Comparison of ENCODE assay signal across 23 cellular contexts in genomic region chr2:112026509-112026908, GRCh38. TPM values are rescaled to one million over a fixed set of nuclear protein-coding genes. Genes with fewer than 3 reads are reported as not detected.
DNase-seq lines count a peak whose midpoint lies in the region; ATAC-seq and TF ChIP-seq lines count a peak whose summit lies in the region.
"Had no signal": no experiment of that assay in that cellular context is flagged by ENCODE, and none has a peak within 500 bp of the region (broad histone marks: within the 10 kb centered on the region; RNA-seq: fewer than 3 reads in every experiment).

No MANE protein-coding gene starts in this region.

- no peak overlapping the region for H3K4me3 Mint-ChIP-seq in activated T-cell treated with anti-CD3 and anti-CD28 coated beads, Interleukin-2, amount 50 U/mL, for 24 hours
- H3K4me3 Mint-ChIP-seq: activated CD8-positive, alpha-beta T cell treated with anti-CD3 and anti-CD28 coated beads, Interleukin-2, amount 10 ng/mL, durations not matched to agents 7 days and 5 days had no signal

- H3K27me3 ChIP-seq in BE2C, result no peaks in the 10 kb centered on the region
- H3K27me3 ChIP-seq: MG63 had no signal

- H3K4me1 Mint-ChIP-seq in activated T-cell treated with anti-CD3 and anti-CD28 coated beads, Interleukin-2, amount 50 U/mL, for 24 hours (ENCODE audit: low read depth), result no peaks in the 10 kb centered on the region
- H3K4me1 Mint-ChIP-seq: CD8-positive, alpha-beta memory T cell had no signal

- H3K4me3 ChIP-seq in BE2C (ENCODE audit: low read depth, low read length), result no peak overlapping the region
- H3K4me3 ChIP-seq: lung, MG63, prostate gland, skin epidermis had no signal

- no peaks in the 10 kb centered on the region for H3K27me3 Mint-ChIP-seq in activated T-cell treated with anti-CD3 and anti-CD28 coated beads, Interleukin-2, amount 50 U/mL, for 24 hours

- H3K9me3 Mint-ChIP-seq in activated T-cell treated with anti-CD3 and anti-CD28 coated beads, Interleukin-2, amount 50 U/mL, for 24 hours, result no peaks in the 10 kb centered on the region
- H3K9me3 Mint-ChIP-seq: CD8-positive, alpha-beta memory T cell had no signal

- H3K36me3 ChIP-seq in BE2C, result no peaks in the 10 kb centered on the region
- H3K36me3 ChIP-seq: MG63, prostate gland had no signal

- peak; percentile 46 for DNase-seq in BE2C
- DNase-seq in HUDEP-2 (lab: John Stamatoyannopoulos, UW; ENCODE audit: unreplicated experiment in 76 of 76), result peak in 48 of 76 experiments; percentile 8 to 71 (median 40)
- DNase-seq in dermis microvascular lymphatic vessel endothelial cell (ENCODE audit: low read depth in 2 of 2), result peak; percentile 87 to 96
- no peak for DNase-seq in NCI-H2107 (lab: John Stamatoyannopoulos, UW)
- no peak for DNase-seq in SIG-M5 (lab: John Stamatoyannopoulos, UW)
- no peak for DNase-seq in activated T-cell treated with anti-CD3 and anti-CD28 coated beads, Interleukin-2, amount 50 U/mL, for 24 hours
- DNase-seq: activated CD8-positive, alpha-beta T cell treated with anti-CD3 and anti-CD28 coated beads, Interleukin-2, amount 10 ng/mL, durations not matched to agents 7 days and 5 days; activated naive CD4-positive, alpha-beta T cell treated with Interleukin-2 at 50 U/mL for 16 hours; activated T-cell treated with anti-CD3 and anti-CD28 coated beads, Interleukin-2, amount 50 U/mL, for 1 hour; CD8-positive, alpha-beta memory T cell; central memory CD4-positive, alpha-beta T cell; IMR-90; MG63; NCI-H1436 treated with DMSO at 0.1 percent for 48 hours; NCI-H446 treated with DMSO at 0.1 percent for 48 hours; PC-3; stimulated activated naive CD4-positive, alpha-beta T cell had no signal

- no peak for ATAC-seq in GM19328 (IDR thresholded peaks at IDR 0.05; ENCODE audit: unreplicated experiment)
- ATAC-seq: activated CD8-positive, alpha-beta T cell treated with anti-CD3 and anti-CD28 coated beads, Interleukin-2, amount 10 ng/mL, durations not matched to agents 7 days and 5 days; esophagus mucosa; PC-3 had no signal

- no peaks in the 10 kb centered on the region for H3K9me3 ChIP-seq in BE2C
- H3K9me3 ChIP-seq: MG63, prostate gland had no signal

- H3K36me3 Mint-ChIP-seq in activated T-cell treated with anti-CD3 and anti-CD28 coated beads, Interleukin-2, amount 50 U/mL, for 24 hours (ENCODE audit: low read depth), result no peaks in the 10 kb centered on the region
- H3K36me3 Mint-ChIP-seq: CD8-positive, alpha-beta memory T cell had no signal

- TF ChIP-seq CTCF in BE2C (IDR thresholded peaks at IDR 0.05; ENCODE audit: low read depth, low read length), result no peak

- H3K4me1 ChIP-seq in BE2C, result peaks cover 4% of the 10 kb centered on the region; the same call in 1 of the 2 replicates
- H3K4me1 ChIP-seq: prostate gland had no signal

- H3K27ac Mint-ChIP-seq in activated T-cell treated with anti-CD3 and anti-CD28 coated beads, Interleukin-2, amount 50 U/mL, for 24 hours, result no peak overlapping the region
- H3K27ac Mint-ChIP-seq: activated CD8-positive, alpha-beta T cell treated with anti-CD3 and anti-CD28 coated beads, Interleukin-2, amount 10 ng/mL, durations not matched to agents 7 days and 5 days; CD8-positive, alpha-beta memory T cell had no signal

TF ChIP-seq in PFSK-1, 5 proteins besides CTCF, POLR2A, EP300 and RAD21:
- TF ChIP-seq FOXP2 (optimal IDR thresholded peaks at IDR 0.05; ENCODE audit: borderline replicate concordance, extremely low read depth, extremely low read length, insufficient read depth) (no peak), SIN3A (IDR thresholded peaks at IDR 0.05; ENCODE audit: borderline replicate concordance, insufficient read depth, low read length) (0 out of 2 replicates have a peak, but pooled peaks have one; percentile 41)

RNA-seq across cellular contexts. Expression of gene TMEM87B, which starts 28.6 kb away (rescaled TPM):
- polyA plus RNA-seq in BE2C (2012; ENCODE audit: insufficient read depth, insufficient read length, low read depth), result 0.77 TPM
- polyA plus RNA-seq in PFSK-1 (2012; ENCODE audit: insufficient read length, low read depth), result 22.0 TPM
- total RNA-seq in dermis microvascular lymphatic vessel endothelial cell, result 26.8 and 28.7 TPM in 2 replicates

Comparison
In these comparisons a context has a peak if more than half of its experiments do, and no peak if none do; other contexts are left out.
1. DNase-seq: peak in BE2C (single experiment), HUDEP-2 (48 of 76) and dermis microvascular lymphatic vessel endothelial cell (2 of 2); none in NCI-H2107 (single experiment), SIG-M5 (single experiment) and activated T-cell treated with anti-CD3 and anti-CD28 coated beads, Interleukin-2, amount 50 U/mL, for 24 hours (single experiment).